ENCODE assay signal across 8 cellular contexts in the genomic region with DNA sequence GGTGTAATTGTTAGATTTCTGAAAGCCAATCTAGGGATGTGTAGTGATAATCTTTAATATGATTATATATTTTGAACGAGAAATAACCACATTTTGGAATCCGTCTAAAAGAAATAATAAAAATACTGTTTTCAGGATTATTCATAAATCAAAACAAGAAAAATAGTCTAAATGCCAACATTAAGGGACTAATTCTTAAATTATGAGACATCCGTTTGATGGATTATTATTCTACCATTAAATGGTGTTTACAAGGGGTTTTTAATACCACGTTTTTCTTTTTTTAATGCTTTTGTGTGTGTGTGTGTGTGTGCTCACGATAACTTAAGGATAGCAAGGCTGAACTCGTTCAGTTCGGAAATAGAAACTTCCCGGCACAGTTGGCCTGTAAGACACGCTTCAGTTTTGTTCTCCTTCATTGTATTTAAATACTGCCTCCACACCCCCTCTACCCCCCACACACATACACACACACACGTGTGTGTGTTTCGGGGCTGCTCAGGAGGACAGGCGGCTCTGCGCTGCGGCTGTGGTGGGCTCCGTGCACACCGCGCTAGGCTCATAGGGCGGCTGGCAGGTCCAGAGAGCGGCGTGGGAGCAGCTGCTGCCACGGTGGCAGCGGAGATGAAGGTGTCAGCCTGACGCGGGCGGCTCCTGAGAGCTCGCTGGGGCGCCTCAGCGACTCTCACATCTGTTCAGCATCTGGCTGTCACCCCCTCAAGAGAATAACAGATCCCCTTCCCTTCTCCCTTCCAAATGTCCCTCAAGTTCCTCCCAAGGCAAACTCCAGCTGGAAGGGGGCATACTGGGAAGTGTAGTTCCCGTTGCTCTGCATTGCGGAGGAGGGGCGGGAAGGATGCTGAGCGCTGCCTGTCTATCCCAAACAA. TPM values are rescaled to one million over a fixed set of nuclear protein-coding genes. Genes with fewer than 3 reads are reported as not detected.
A peak's percentile ranks its signal among the peaks of the same experiment; 100 is the strongest.
DNase-seq lines count a peak whose midpoint lies in the region; ATAC-seq lines count a peak whose summit lies in the region.

No MANE protein-coding gene starts in this region.

- peaks cover 37 to 50% of the 10 kb centered on the region in 2 donors for H3K27me3 Mint-ChIP-seq in CD4-positive, alpha-beta memory T cell

- H3K27me3 ChIP-seq in CD4-positive, alpha-beta memory T cell (ENCODE audit: insufficient read depth, low read length), result peaks cover 32% of the 10 kb centered on the region

- H3K4me1 ChIP-seq in CD4-positive, alpha-beta memory T cell (ENCODE audit: insufficient read depth, low read length), result peaks cover 8% of the 10 kb centered on the region

- CTCF ChIA-PET in CD4-positive, alpha-beta memory T cell (lab: Charles Lee; ENCODE audit: partially characterized antibody), result interaction anchor here (1.2 kb wide), 1 partner anchor 32 kb away, joined by 4 read pairs; no protein-coding TSS in a partner anchor

- no peaks in the 10 kb centered on the region for H3K36me3 ChIP-seq in CD4-positive, alpha-beta memory T cell (ENCODE audit: insufficient read depth, low read length)

- DNase-seq in CD4-positive, alpha-beta memory T cell, result peak; percentile 18 to 36 (median 26)
- DNase-seq in NCI-H1694 (lab: John Stamatoyannopoulos, UW) (peak; percentile 22), AG08396 (ENCODE audit: low spot score) (no peak)
- DNase-seq in activated naive CD4-positive, alpha-beta T cell treated with anti-CD3 and anti-CD28 coated beads, Interleukin-2, amount 50 U/mL, for 16 hours, result peak; percentile 44
- peak; percentile 40 for DNase-seq in stimulated activated CD4-positive, alpha-beta T cell treated with anti-CD3 and anti-CD28 coated beads, Interleukin-4, amount 100 ng/mL, for 1 hour

- POLR2A ChIA-PET in CD4-positive, alpha-beta memory T cell (lab: Charles Lee; ENCODE audit: partially characterized antibody), result no interaction called here

- no peak overlapping the region for H3K27ac ChIP-seq in CD4-positive, alpha-beta memory T cell (ENCODE audit: low read depth, low read length)

- H3K4me3 Mint-ChIP-seq in CD4-positive, alpha-beta memory T cell, result peak overlapping the region in 7 of 8 donors; percentile 56 to 83 (median 69)

- intact Hi-C loops in CD4-positive, alpha-beta memory T cell (cut with micrococcal nuclease), result no loop called here

- peak overlapping the region in 1 of 2 donors; percentile 27 for H3K4me3 ChIP-seq in CD4-positive, alpha-beta memory T cell (ENCODE audit: low read length in 2 of 2)
- peak overlapping the region; percentile 57 for H3K4me3 ChIP-seq in iPS-11a (ENCODE audit: low read depth, low read length)

- no peak overlapping the region for H3K27ac Mint-ChIP-seq in CD4-positive, alpha-beta memory T cell

- H3K9me3 Mint-ChIP-seq in CD4-positive, alpha-beta memory T cell, result peaks cover 0 to 2% (median 0%) of the 10 kb centered on the region in 8 donors

- H3K4me1 Mint-ChIP-seq in CD4-positive, alpha-beta memory T cell, result peaks cover 4 to 9% (median 8%) of the 10 kb centered on the region in 4 donors

- no peaks in the 10 kb centered on the region for H3K9me3 ChIP-seq in CD4-positive, alpha-beta memory T cell (ENCODE audit: control insufficient read depth in 1 of 2, low read length in 2 of 2)

- H3K36me3 Mint-ChIP-seq in CD4-positive, alpha-beta memory T cell, result no peaks in the 10 kb centered on the region

- ATAC-seq in HG03135 (IDR thresholded peaks at IDR 0.05; ENCODE audit: unreplicated experiment) (no peak), HG02623 (IDR thresholded peaks at IDR 0.05; ENCODE audit: unreplicated experiment) (no peak)

RNA-seq across cellular contexts. Expression of gene ANP32A, which starts 23.0 kb away (rescaled TPM):
- 100 to 1,000 TPM; 134 TPM for total RNA-seq in CD4-positive, alpha-beta memory T cell
- polyA plus RNA-seq in CD4-positive, alpha-beta memory T cell, result 10 to 100 TPM; 52.7 to 64.5 TPM
